In the genomic region with DNA sequence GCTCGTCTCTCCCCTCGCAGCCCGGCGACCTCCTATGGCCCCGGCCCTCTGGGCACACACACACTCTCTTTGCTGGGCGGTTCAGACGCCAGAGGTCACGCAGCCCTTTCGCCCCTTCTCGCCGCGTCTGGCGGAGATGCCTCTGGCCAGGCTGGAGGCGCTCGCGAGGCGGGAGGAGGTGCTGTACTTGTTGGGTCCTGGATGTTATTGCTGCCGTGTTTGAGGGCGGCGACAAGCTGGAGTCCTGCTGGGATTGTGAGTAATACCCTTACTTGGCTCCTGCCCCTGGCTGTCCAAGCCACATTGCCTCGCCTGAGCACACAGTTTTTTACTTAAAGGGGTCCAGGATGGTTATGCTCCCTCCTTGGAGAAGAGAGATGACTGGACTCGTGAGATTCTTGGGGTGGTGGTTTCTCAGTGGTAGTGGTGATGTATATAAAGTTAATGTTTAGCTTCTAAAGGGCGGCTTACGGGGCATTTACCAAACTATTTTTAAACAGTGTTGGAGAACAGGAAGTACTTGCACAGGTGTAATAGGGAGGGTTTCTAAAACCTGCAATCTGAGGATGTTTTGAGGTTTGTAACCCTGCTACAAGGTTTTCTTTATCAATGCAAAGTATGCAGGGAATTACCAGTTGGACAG, we compare ENCODE assay signal across 8 cellular contexts. TPM values are rescaled to one million over a fixed set of nuclear protein-coding genes. Genes with fewer than 3 reads are reported as not detected.
DNase-seq lines count a peak whose midpoint lies in the region; ATAC-seq and TF ChIP-seq lines count a peak whose summit lies in the region.

No MANE protein-coding gene starts in this region.

- no peaks in the 10 kb centered on the region for H3F3A ChIP-seq in OCI-LY1 (ENCODE audit: insufficient read depth, low read length)

- no peaks in the 10 kb centered on the region for H3K27me3 ChIP-seq in OCI-LY1 (ENCODE audit: insufficient read depth, low read length)
- H3K27me3 ChIP-seq in esophagus muscularis mucosa, result no peaks in the 10 kb centered on the region
- H3K27me3 ChIP-seq in muscle layer of colon (ENCODE audit: control insufficient read depth in 1 of 2, insufficient read depth in 2 of 2, low read length in 2 of 2), result no peaks in the 10 kb centered on the region

- DNase-seq in COLO668 (lab: John Stamatoyannopoulos, UW; ENCODE audit: unreplicated experiment) (peak; percentile 86), GM20000 (ENCODE audit: low spot score) (peak; percentile 67), HPDE6-E6E7 (ENCODE audit: extremely low spot score) (peak; percentile 71), esophagus muscularis mucosa (ENCODE audit: extremely low spot score) (peak; percentile 96)
- peak; percentile 46 for DNase-seq in activated T-cell treated with anti-CD3 and anti-CD28 coated beads, Interleukin-2, amount 50 U/mL, for 4 hours
- DNase-seq in stimulated activated CD8-positive, alpha-beta memory T cell treated with anti-CD3 and anti-CD28 coated beads, Interleukin-7, amount 100 ng/mL, for 4 hours (ENCODE audit: low read depth in 2 of 2), result peak; percentile 17 to 49

- H3K9ac ChIP-seq in OCI-LY1 (ENCODE audit: low read length) (peak overlapping the region; percentile 76), muscle layer of colon (ENCODE audit: low read length) (peak overlapping the region; percentile 75)

- no peaks in the 10 kb centered on the region for H3K9me3 Mint-ChIP-seq in activated T-cell treated with anti-CD3 and anti-CD28 coated beads, Interleukin-2, amount 50 U/mL, for 4 hours

- H3K36me3 ChIP-seq in OCI-LY1 (ENCODE audit: insufficient read depth, low read length) (peaks cover 12% of the 10 kb centered on the region; the same call in 1 of the 2 replicates), esophagus muscularis mucosa (peaks cover 7 to 19% (median 11%) of the 10 kb centered on the region in 4 donors), muscle layer of colon (ENCODE audit: insufficient read depth, low read length) (no peaks in the 10 kb centered on the region)

- TF ChIP-seq EP300 in esophagus muscularis mucosa (IDR thresholded peaks at IDR 0.05), result no peak

- H3K9me2 ChIP-seq in OCI-LY1 (ENCODE audit: low read depth, low read length), result no peaks in the 10 kb centered on the region

- H3K9me3 ChIP-seq in OCI-LY1 (ENCODE audit: low read length) (no peaks in the 10 kb centered on the region), esophagus muscularis mucosa (no peaks in the 10 kb centered on the region), muscle layer of colon (ENCODE audit: low read length) (no peaks in the 10 kb centered on the region)

- H3K4me1 ChIP-seq in OCI-LY1 (ENCODE audit: insufficient read depth, low read length, severe bottlenecking), result peaks cover 33% of the 10 kb centered on the region
- H3K4me1 ChIP-seq in esophagus muscularis mucosa, result peaks cover 5 to 40% (median 36%) of the 10 kb centered on the region in 4 donors
- H3K4me1 ChIP-seq in muscle layer of colon (ENCODE audit: insufficient read depth, low read length), result peaks cover 7% of the 10 kb centered on the region

- 0 out of 2 replicates have a peak overlapping the region, but pooled peaks have one; percentile 45 for H2AFZ ChIP-seq in OCI-LY1 (ENCODE audit: low read length)

- intact Hi-C loops in esophagus muscularis mucosa (cut with DNase I), result loop anchor here (5.0 kb wide), 2 partner anchors 111 to 171 kb away; no protein-coding TSS in a partner anchor

- H3K27me3 Mint-ChIP-seq in activated T-cell treated with anti-CD3 and anti-CD28 coated beads, Interleukin-2, amount 50 U/mL, for 4 hours (ENCODE audit: low read depth), result peaks cover 2% of the 10 kb centered on the region

- H4K20me1 ChIP-seq in OCI-LY1 (ENCODE audit: insufficient read depth, low read length), result no peaks in the 10 kb centered on the region

- peaks cover 31% of the 10 kb centered on the region for H3K79me2 ChIP-seq in OCI-LY1 (ENCODE audit: insufficient read depth, low read length)

- H3K4me3 ChIP-seq in OCI-LY1 (ENCODE audit: low read depth, low read length, poor library complexity, severe bottlenecking), result peak overlapping the region; percentile 71
- peak overlapping the region; percentile 76 to 95 (median 84) for H3K4me3 ChIP-seq in esophagus muscularis mucosa
- peak overlapping the region; percentile 88 to 96 for H3K4me3 ChIP-seq in muscle layer of colon (ENCODE audit: low read depth in 1 of 2, low read length in 2 of 2)

- no peak for TF ChIP-seq POLR2A in esophagus muscularis mucosa (IDR thresholded peaks at IDR 0.05; ENCODE audit: low read depth)

- WGBS in esophagus muscularis mucosa, result 4% methylated on average over 4 of the region's 24 CpGs

- TF ChIP-seq CTCF in GM20000 (IDR thresholded peaks at IDR 0.05; ENCODE audit: extremely low read depth, missing control alignments) (no peak), OCI-LY1 (IDR thresholded peaks at IDR 0.05; ENCODE audit: low read length) (peak; percentile 54; the same call in 1 of the 2 replicates), esophagus muscularis mucosa (IDR thresholded peaks at IDR 0.05) (peak in 1 of 3 experiments; percentile 23)

- peak; percentile 46 to 51 for ATAC-seq in activated T-cell treated with anti-CD3 and anti-CD28 coated beads, Interleukin-2, amount 50 U/mL, for 4 hours

- H3K4me3 Mint-ChIP-seq in activated T-cell treated with anti-CD3 and anti-CD28 coated beads, Interleukin-2, amount 50 U/mL, for 4 hours, result peak overlapping the region; percentile 99

- peak overlapping the region; percentile 90 for H3K4me2 ChIP-seq in OCI-LY1 (ENCODE audit: low read length)

- peaks cover 47% of the 10 kb centered on the region for H3K4me1 Mint-ChIP-seq in activated T-cell treated with anti-CD3 and anti-CD28 coated beads, Interleukin-2, amount 50 U/mL, for 4 hours (ENCODE audit: low read depth)

- H3K36me3 Mint-ChIP-seq in activated T-cell treated with anti-CD3 and anti-CD28 coated beads, Interleukin-2, amount 50 U/mL, for 4 hours (ENCODE audit: insufficient read depth), result peaks cover 9% of the 10 kb centered on the region

- H3K27ac ChIP-seq in OCI-LY1 (ENCODE audit: low read depth, low read length, poor library complexity, severe bottlenecking), result peak overlapping the region; percentile 91
- H3K27ac ChIP-seq in esophagus muscularis mucosa (replicated peaks in 1 of 4), result peak overlapping the region; percentile 93 to 99 (median 97)
- H3K27ac ChIP-seq in muscle layer of colon (ENCODE audit: low read depth, low read length), result peak overlapping the region; percentile 87

RNA-seq across cellular contexts. Expression of a gene that starts 0.6 kb away (rescaled TPM):
- total RNA-seq in activated T-cell treated with anti-CD3 and anti-CD28 coated beads, Interleukin-2, amount 50 U/mL, for 4 hours, result 10 to 100 TPM; 11.8 to 12.4 (median 12.1) TPM
- total RNA-seq in esophagus muscularis mucosa, result 100 to 1,000 TPM in 1 of 4 donors, 10 to 100 TPM in 3; 68.1 to 116 (median 78.4) TPM

Comparison
In these comparisons a context has a peak if more than half of its experiments do, and no peak if none do; other contexts are left out.
1. Peak in every context shown above with its lines: DNase-seq, ATAC-seq, H3K4me3 ChIP-seq and H3K27ac ChIP-seq.
2. DNase-seq: peak in every context shown above with its lines; median percentile 96 in esophagus muscularis mucosa; 86 in COLO668; 71 in HPDE6-E6E7; 67 in GM20000; 46 in activated T-cell treated with anti-CD3 and anti-CD28 coated beads, Interleukin-2, amount 50 U/mL, for 4 hours; 33 in stimulated activated CD8-positive, alpha-beta memory T cell treated with anti-CD3 and anti-CD28 coated beads, Interleukin-7, amount 100 ng/mL, for 4 hours.
3. RNA of a gene that starts 0.6 kb away (total RNA-seq): 68.1 to 116 TPM in esophagus muscularis mucosa; 11.8 to 12.4 TPM in activated T-cell treated with anti-CD3 and anti-CD28 coated beads, Interleukin-2, amount 50 U/mL, for 4 hours; every median in the first group is over 4 times any median in the second.